Comparison of ENCODE assay signal across 36 cellular contexts in genomic region chr22:45972868-45973212, GRCh38. TPM values are rescaled to one million over a fixed set of nuclear protein-coding genes. Genes with fewer than 3 reads are reported as not detected.
A peak's percentile ranks its signal among the peaks of the same experiment; 100 is the strongest.
DNase-seq lines count a peak whose midpoint lies in the region; ATAC-seq and TF ChIP-seq lines count a peak whose summit lies in the region.
"Had no signal": no experiment of that assay in that cellular context is flagged by ENCODE, and none has a peak within 500 bp of the region (broad histone marks: within the 10 kb centered on the region; RNA-seq: fewer than 3 reads in every experiment).

No MANE protein-coding gene starts in this region.

- no peaks in the 10 kb centered on the region for H3K9me3 Mint-ChIP-seq in neural crest cell
- H3K9me3 Mint-ChIP-seq in activated CD4-positive, alpha-beta memory T cell treated with anti-CD3 and anti-CD28 coated beads, Interleukin-2, amount 10 ng/mL, durations not matched to agents 7 days and 5 days, result no peaks in the 10 kb centered on the region
- H3K9me3 Mint-ChIP-seq: activated naive CD8-positive, alpha-beta T cell treated with anti-CD3 and anti-CD28 coated beads, Interleukin-2, amount 50 U/mL, for 24 hours; activated T-cell treated with anti-CD3 and anti-CD28 coated beads, Interleukin-2, amount 50 U/mL, for 72 hours; dendritic cell treated with granulocyte-macrophage colony-stimulating factor and Interleukin-4, amounts not matched to agents 40 ng/mL and 50 ng/mL, for 4 days; natural killer cell; stimulated activated naive B cell treated with anti-CD40 and anti-IgM and Interleukin-4, amounts not matched to agents 10 μg/mL and 1 μg/mL and 100 μg/mL, for 72 hours had no signal

- H3K79me2 ChIP-seq in DND-41 (ENCODE audit: insufficient read depth, low read length), result no peaks in the 10 kb centered on the region

- no peak overlapping the region for H3K4me3 ChIP-seq in DND-41 (ENCODE audit: low read depth in 1 of 2, low read length in 2 of 2)
- no peak overlapping the region for H3K4me3 ChIP-seq in NB4 (ENCODE audit: low read depth, low read length)
- H3K4me3 ChIP-seq in ectodermal cell (ENCODE audit: insufficient read depth, low read depth, low read length), result peak overlapping the region; percentile 19
- H3K4me3 ChIP-seq: body of pancreas, K562, lung, mucosa of descending colon, upper lobe of right lung had no signal

- H3K27me3 ChIP-seq in DND-41 (ENCODE audit: insufficient read depth, low read length, poor library complexity), result peaks cover 30% of the 10 kb centered on the region
- peaks cover 85% of the 10 kb centered on the region for H3K27me3 ChIP-seq in ectodermal cell (ENCODE audit: control insufficient read depth, insufficient read depth, low read length, poor library complexity, severe bottlenecking)

- 70 to 74% methylated on average over 9 of the region's 9 CpGs for WGBS in ectodermal cell, 2 experiments

- peaks cover 37% of the 10 kb centered on the region for H3K4me1 Mint-ChIP-seq in neural crest cell
- peaks cover 6% of the 10 kb centered on the region for H3K4me1 Mint-ChIP-seq in activated CD4-positive, alpha-beta memory T cell treated with anti-CD3 and anti-CD28 coated beads, Interleukin-2, amount 10 ng/mL, durations not matched to agents 7 days and 5 days

- H3K9me3 ChIP-seq in DND-41 (ENCODE audit: insufficient read depth, low read length, severe bottlenecking), result no peaks in the 10 kb centered on the region
- H3K9me3 ChIP-seq in ectodermal cell (ENCODE audit: control insufficient read depth, low read length), result no peaks in the 10 kb centered on the region
- H3K9me3 ChIP-seq: body of pancreas, Caco-2, gastroesophageal sphincter, mucosa of descending colon, right atrium auricular region, suprapubic skin, upper lobe of right lung had no signal

- H3K4me3 Mint-ChIP-seq in neural crest cell, result peak overlapping the region; percentile 7
- no peak overlapping the region for H3K4me3 Mint-ChIP-seq in activated CD4-positive, alpha-beta memory T cell treated with anti-CD3 and anti-CD28 coated beads, Interleukin-2, amount 10 ng/mL, durations not matched to agents 7 days and 5 days
- H3K4me3 Mint-ChIP-seq: activated naive CD8-positive, alpha-beta T cell treated with anti-CD3 and anti-CD28 coated beads, Interleukin-2, amount 50 U/mL, for 24 hours; activated T-cell treated with anti-CD3 and anti-CD28 coated beads, Interleukin-2, amount 50 U/mL, for 72 hours; dendritic cell treated with granulocyte-macrophage colony-stimulating factor and Interleukin-4, amounts not matched to agents 40 ng/mL and 50 ng/mL, for 4 days; stimulated activated naive B cell treated with anti-CD40 and anti-IgM and Interleukin-4, amounts not matched to agents 10 μg/mL and 1 μg/mL and 100 μg/mL, for 72 hours had no signal

- no peak overlapping the region for H2AFZ ChIP-seq in DND-41 (ENCODE audit: low read depth, low read length)
- H2AFZ ChIP-seq: GM23248 had no signal

- H3K36me3 ChIP-seq in DND-41 (ENCODE audit: insufficient read depth, low read length) (no peaks in the 10 kb centered on the region), ectodermal cell (ENCODE audit: control insufficient read depth, insufficient read depth, low read length) (no peaks in the 10 kb centered on the region)
- H3K36me3 ChIP-seq: gastroesophageal sphincter, right atrium auricular region, SJSA1, suprapubic skin, upper lobe of right lung had no signal

- CTCF ChIA-PET in activated CD4-positive, alpha-beta memory T cell treated with anti-CD3 and anti-CD28 coated beads, Interleukin-2, amount 10 ng/mL, durations not matched to agents 7 days and 5 days (lab: Charles Lee), result no interaction called here

- H3K9ac ChIP-seq in DND-41 (ENCODE audit: low read depth, low read length), result no peak overlapping the region
- H3K9ac ChIP-seq: GM23248 had no signal

- no peak for ATAC-seq in DND-41 (ENCODE audit: insufficient read depth, low read depth)
- ATAC-seq: activated CD4-positive, CD25-positive, alpha-beta regulatory T cell treated with anti-CD3 and anti-CD28 coated beads, Interleukin-2, amount 50 U/mL, for 24 hours; activated naive CD8-positive, alpha-beta T cell treated with anti-CD3 and anti-CD28 coated beads, Interleukin-2, amount 50 U/mL, for 24 hours; activated T-cell treated with anti-CD3 and anti-CD28 coated beads, Interleukin-2, amount 50 U/mL, for 72 hours; body of pancreas; gastroesophageal sphincter; K562; left cardiac atrium; mucosa of descending colon; natural killer cell; stimulated activated naive B cell treated with anti-CD40 and anti-IgM and Interleukin-4, amounts not matched to agents 10 μg/mL and 1 μg/mL and 100 μg/mL, for 72 hours; upper lobe of right lung had no signal

- H3K4me2 ChIP-seq in DND-41 (ENCODE audit: insufficient read depth, low read length), result no peak overlapping the region

- DNase-seq in DND-41 (no peak), NB4 (ENCODE audit: low read depth) (peak; percentile 30), neural crest cell (ENCODE audit: low read depth, low spot score) (no peak), NCI-H524 treated with DMSO at 0.1 percent for 48 hours (lab: John Stamatoyannopoulos, UW) (no peak), NCI-H2227 (lab: John Stamatoyannopoulos, UW; ENCODE audit: unreplicated experiment) (no peak), GM03348 (ENCODE audit: low spot score) (no peak)
- DNase-seq in activated CD4-positive, alpha-beta memory T cell treated with anti-CD3 and anti-CD28 coated beads, Interleukin-2, amount 10 ng/mL, durations not matched to agents 7 days and 5 days, result no peak
- DNase-seq: activated CD4-positive, alpha-beta T cell treated with anti-CD3 and anti-CD28 coated beads, Interleukin-2, amount 50 U/mL, for 4 hours; activated naive CD8-positive, alpha-beta T cell treated with anti-CD3 and anti-CD28 coated beads, Interleukin-2, amount 50 U/mL, for 24 hours; activated T-cell treated with anti-CD3 and anti-CD28 coated beads, Interleukin-2, amount 50 U/mL, for 72 hours; body of pancreas; Caco-2; DMS79 treated with DMSO at 0.1 percent for 48 hours; left cardiac atrium; MM.1S; mucosa of descending colon; natural killer cell; NCI-H2029 treated with DMSO at 0.1 percent for 48 hours; NCI-H345; NCI-H748 treated with DMSO at 0.1 percent for 48 hours; small intestine; stimulated activated naive B cell treated with anti-CD40 and anti-IgM and Interleukin-4, amounts not matched to agents 10 μg/mL and 1 μg/mL and 100 μg/mL, for 72 hours; T-helper 1 cell; upper lobe of right lung had no signal

- no peak overlapping the region for H3K27ac ChIP-seq in DND-41 (ENCODE audit: low read length)
- no peak overlapping the region for H3K27ac ChIP-seq in ectodermal cell (ENCODE audit: insufficient read depth, low read depth, low read length, poor library complexity, severe bottlenecking)
- H3K27ac ChIP-seq: body of pancreas, gastroesophageal sphincter, GM23248, right atrium auricular region, SJSA1, suprapubic skin, upper lobe of right lung had no signal

- H3K27ac Mint-ChIP-seq in neural crest cell (ENCODE audit: unreplicated experiment), result no peak overlapping the region
- H3K27ac Mint-ChIP-seq in activated CD4-positive, alpha-beta memory T cell treated with anti-CD3 and anti-CD28 coated beads, Interleukin-2, amount 10 ng/mL, durations not matched to agents 7 days and 5 days, result no peak overlapping the region
- H3K27ac Mint-ChIP-seq: activated naive CD8-positive, alpha-beta T cell treated with anti-CD3 and anti-CD28 coated beads, Interleukin-2, amount 50 U/mL, for 24 hours; activated T-cell treated with anti-CD3 and anti-CD28 coated beads, Interleukin-2, amount 50 U/mL, for 72 hours; dendritic cell treated with granulocyte-macrophage colony-stimulating factor and Interleukin-4, amounts not matched to agents 40 ng/mL and 50 ng/mL, for 4 days; natural killer cell; stimulated activated naive B cell treated with anti-CD40 and anti-IgM and Interleukin-4, amounts not matched to agents 10 μg/mL and 1 μg/mL and 100 μg/mL, for 72 hours had no signal

- peaks cover 68% of the 10 kb centered on the region for H3K27me3 Mint-ChIP-seq in neural crest cell (ENCODE audit: low read depth)
- peaks cover 65% of the 10 kb centered on the region for H3K27me3 Mint-ChIP-seq in activated CD4-positive, alpha-beta memory T cell treated with anti-CD3 and anti-CD28 coated beads, Interleukin-2, amount 10 ng/mL, durations not matched to agents 7 days and 5 days

- TF ChIP-seq POLR2A in NB4 (IDR thresholded peaks at IDR 0.05; ENCODE audit: extremely low read depth, insufficient read length), result no peak

- POLR2A ChIA-PET in activated CD4-positive, alpha-beta memory T cell treated with anti-CD3 and anti-CD28 coated beads, Interleukin-2, amount 10 ng/mL, durations not matched to agents 7 days and 5 days (lab: Charles Lee), result no interaction called here

- H3K4me1 ChIP-seq in DND-41 (ENCODE audit: insufficient read depth, low read length), result peaks cover 5% of the 10 kb centered on the region
- peaks cover 26% of the 10 kb centered on the region for H3K4me1 ChIP-seq in ectodermal cell (ENCODE audit: control insufficient read depth, insufficient read depth, low read length)

- H3K36me3 Mint-ChIP-seq in neural crest cell (ENCODE audit: low read depth), result peaks cover 2% of the 10 kb centered on the region
- H3K36me3 Mint-ChIP-seq in activated CD4-positive, alpha-beta memory T cell treated with anti-CD3 and anti-CD28 coated beads, Interleukin-2, amount 10 ng/mL, durations not matched to agents 7 days and 5 days (ENCODE audit: low read depth), result peaks cover 3% of the 10 kb centered on the region
- H3K36me3 Mint-ChIP-seq: natural killer cell; stimulated activated naive B cell treated with anti-CD40 and anti-IgM and Interleukin-4, amounts not matched to agents 10 μg/mL and 1 μg/mL and 100 μg/mL, for 72 hours had no signal

- H4K20me1 ChIP-seq in DND-41 (ENCODE audit: insufficient read depth, low read length), result peaks cover 46% of the 10 kb centered on the region

- TF ChIP-seq CTCF in DND-41 (IDR thresholded peaks at IDR 0.05; ENCODE audit: borderline replicate concordance, extremely low read depth, low read length, poor library complexity, severe bottlenecking), result peak; percentile 23
- no peak for TF ChIP-seq CTCF in NB4 (IDR thresholded peaks at IDR 0.05; ENCODE audit: low read depth, low read length)
- no peak for TF ChIP-seq CTCF in neural crest cell (conservative IDR thresholded peaks at IDR 0.05)

RNA-seq across cellular contexts. Expression of gene WNT7B, which starts 4.1 kb away (rescaled TPM):
- 10.6 TPM for polyA plus RNA-seq in ectodermal cell (2013, experiment 1 of 4)
- polyA plus RNA-seq in ectodermal cell (2013, experiment 2 of 4), result 24.3 TPM
- polyA plus RNA-seq in ectodermal cell (2013, experiment 3 of 4), result 10.9 TPM
- polyA plus RNA-seq in ectodermal cell (2013, experiment 4 of 4), result 15.1 TPM
- total RNA-seq in neural crest cell, result 12.6 and 14.2 TPM in 2 replicates
- total RNA-seq in activated CD4-positive, alpha-beta memory T cell treated with anti-CD3 and anti-CD28 coated beads, Interleukin-2, amount 10 ng/mL, durations not matched to agents 7 days and 5 days, result not detected
- total RNA-seq: activated T-cell treated with anti-CD3 and anti-CD28 coated beads, Interleukin-2, amount 50 U/mL, for 72 hours; GM23248; K562; left cardiac atrium; mucosa of descending colon; natural killer cell had no signal
- polyA plus RNA-seq: CD14-positive monocyte, fibroblast of lung, GM23248, K562 had no signal

Comparison
In these comparisons a context has a peak if more than half of its experiments do, and no peak if none do; other contexts are left out.
1. RNA of gene WNT7B, which starts 4.1 kb away (total RNA-seq): 12.6 to 14.2 TPM in neural crest cell; not detected in activated CD4-positive, alpha-beta memory T cell treated with anti-CD3 and anti-CD28 coated beads, Interleukin-2, amount 10 ng/mL, durations not matched to agents 7 days and 5 days; every median in the first group is over 10 times any median in the second.